In genomic region chr12:121799175-121799841, GRCh38 we compare ENCODE assay signal across 8 cellular contexts. TPM values are rescaled to one million over a fixed set of nuclear protein-coding genes. Genes with fewer than 3 reads are reported as not detected.
A peak's percentile ranks its signal among the peaks of the same experiment; 100 is the strongest.
DNase-seq lines count a peak whose midpoint lies in the region; ATAC-seq and TF ChIP-seq lines count a peak whose summit lies in the region.

No MANE protein-coding gene starts in this region.

- H3K4ac ChIP-seq in mesenchymal stem cell (ENCODE audit: low read depth in 1 of 2, low read length in 2 of 2), result peak overlapping the region in 1 of 2 experiments; percentile 99

- H2BK12ac ChIP-seq in mesenchymal stem cell (ENCODE audit: low read length in 2 of 2), result peak overlapping the region in 1 of 2 experiments; percentile 65

- H3K36me3 ChIP-seq in BE2C, result peaks cover 38% of the 10 kb centered on the region
- peaks cover 17 to 32% of the 10 kb centered on the region in 2 experiments for H3K36me3 ChIP-seq in mesenchymal stem cell (ENCODE audit: control insufficient read depth in 1 of 2, insufficient read depth in 2 of 2, low read depth in 1 of 2, low read length in 2 of 2)
- H3K36me3 ChIP-seq in subcutaneous abdominal adipose tissue (ENCODE audit: control insufficient read depth in 5 of 5, insufficient read depth in 5 of 5, low read length in 5 of 5), result peaks cover 0 to 17% (median 11%) of the 10 kb centered on the region in 5 donors

- H2BK5ac ChIP-seq in mesenchymal stem cell (ENCODE audit: low read depth, low read length, poor library complexity, severe bottlenecking), result no peak overlapping the region

- H3K9me3 Mint-ChIP-seq in endothelial cell (ENCODE audit: unreplicated experiment), result no peaks in the 10 kb centered on the region

- H3K36me3 Mint-ChIP-seq in endothelial cell (ENCODE audit: low read depth, unreplicated experiment), result peaks cover 36% of the 10 kb centered on the region

- H3K4me2 ChIP-seq in mesenchymal stem cell (ENCODE audit: low read length, poor library complexity, severe bottlenecking), result peak overlapping the region; percentile 78

- H3K27me3 ChIP-seq in BE2C (no peaks in the 10 kb centered on the region), mesenchymal stem cell (ENCODE audit: control insufficient read depth in 1 of 2, insufficient read depth in 1 of 2, low read length in 2 of 2) (no peaks in the 10 kb centered on the region), subcutaneous abdominal adipose tissue (ENCODE audit: control insufficient read depth in 5 of 5, insufficient read depth in 4 of 5, low read length in 5 of 5) (no peaks in the 10 kb centered on the region)

- H2AK5ac ChIP-seq in mesenchymal stem cell (ENCODE audit: low read length, severe bottlenecking), result peak overlapping the region; percentile 43

- H2BK15ac ChIP-seq in mesenchymal stem cell (ENCODE audit: low read depth, poor library complexity, severe bottlenecking), result peak overlapping the region; percentile 66

- H2BK120ac ChIP-seq in mesenchymal stem cell (ENCODE audit: low read depth, low read length), result peak overlapping the region; percentile 81

- H3K9ac ChIP-seq in mesenchymal stem cell (ENCODE audit: low read length), result peak overlapping the region; percentile 99
- H3K9ac ChIP-seq in subcutaneous abdominal adipose tissue (ENCODE audit: low read length in 5 of 5), result peak overlapping the region; percentile 31 to 84 (median 68)

- no peak overlapping the region for H3K23ac ChIP-seq in mesenchymal stem cell (ENCODE audit: low read length in 2 of 2)

- H4K91ac ChIP-seq in mesenchymal stem cell (ENCODE audit: low read length), result peak overlapping the region; percentile 60

- H3K79me1 ChIP-seq in mesenchymal stem cell (replicated peaks; ENCODE audit: low read length, poor library complexity, severe bottlenecking), result peaks cover 7% of the 10 kb centered on the region

- H3K18ac ChIP-seq in mesenchymal stem cell (ENCODE audit: low read depth in 1 of 2, low read length in 2 of 2), result peak overlapping the region; percentile 81 to 94

- WGBS in mesenchymal stem cell, result 32% methylated on average over 12 of the region's 30 CpGs

- H3K4me1 ChIP-seq in BE2C (peaks cover 16% of the 10 kb centered on the region), mesenchymal stem cell (ENCODE audit: control insufficient read depth, insufficient read depth, low read depth, low read length) (peaks cover 44% of the 10 kb centered on the region), subcutaneous abdominal adipose tissue (ENCODE audit: control insufficient read depth in 5 of 5, insufficient read depth in 5 of 5, low read length in 5 of 5) (peaks cover 18 to 77% (median 67%) of the 10 kb centered on the region in 5 donors)

- peaks cover 46% of the 10 kb centered on the region for H3K4me1 Mint-ChIP-seq in endothelial cell (ENCODE audit: unreplicated experiment)

- no peak overlapping the region for H2AFZ ChIP-seq in mesenchymal stem cell (ENCODE audit: low read depth, low read length)

- TF ChIP-seq CTCF in BE2C (IDR thresholded peaks at IDR 0.05; ENCODE audit: low read depth, low read length), result no peak
- TF ChIP-seq CTCF in endothelial cell (IDR thresholded peaks at IDR 0.05; ENCODE audit: unreplicated experiment), result no peak

- peaks cover 40% of the 10 kb centered on the region for H3K27me3 Mint-ChIP-seq in endothelial cell (ENCODE audit: unreplicated experiment)

- peak overlapping the region; percentile 92 for H3K27ac ChIP-seq in mesenchymal stem cell (ENCODE audit: low read length, poor library complexity, severe bottlenecking)
- H3K27ac ChIP-seq in subcutaneous abdominal adipose tissue (ENCODE audit: low read depth, low read length), result peak overlapping the region; percentile 100

- H4K8ac ChIP-seq in mesenchymal stem cell (ENCODE audit: low read length), result peak overlapping the region; percentile 87

- H3K27ac Mint-ChIP-seq in endothelial cell (ENCODE audit: unreplicated experiment), result peak overlapping the region; percentile 85

- DNase-seq in BE2C (peak; percentile 79), HCEC 1CT (peak; percentile 78), NCI-H460 (ENCODE audit: extremely low read depth, low read depth) (peak; percentile 75), endothelial cell (ENCODE audit: low spot score) (no peak), mesenchymal stem cell (peak; percentile 93)
- peak; percentile 62 for DNase-seq in activated CD4-positive, alpha-beta T cell treated with anti-CD3 and anti-CD28 coated beads, Interleukin-2, amount 50 U/mL, for 1 hour

- peak overlapping the region; percentile 92 for H3K4me3 Mint-ChIP-seq in endothelial cell (ENCODE audit: unreplicated experiment)

- peak overlapping the region; percentile 63 for H3K4me3 ChIP-seq in BE2C (ENCODE audit: low read depth, low read length)
- H3K4me3 ChIP-seq in mesenchymal stem cell (ENCODE audit: insufficient read depth in 1 of 2, low read depth in 1 of 2, low read length in 2 of 2), result peak overlapping the region; percentile 49 to 76
- H3K4me3 ChIP-seq in subcutaneous abdominal adipose tissue (ENCODE audit: low read depth in 1 of 5, low read length in 5 of 5), result peak overlapping the region; percentile 61 to 85 (median 72)

- H3K9me3 ChIP-seq in BE2C (no peaks in the 10 kb centered on the region), mesenchymal stem cell (ENCODE audit: control insufficient read depth, low read length) (no peaks in the 10 kb centered on the region), subcutaneous abdominal adipose tissue (ENCODE audit: control insufficient read depth in 5 of 5, low read length in 5 of 5) (no peaks in the 10 kb centered on the region)

- no peak for ATAC-seq in GM19395 (IDR thresholded peaks at IDR 0.05; ENCODE audit: unreplicated experiment)

- H3K14ac ChIP-seq in mesenchymal stem cell (ENCODE audit: low read length in 2 of 2), result peak overlapping the region in 1 of 2 experiments; percentile 89

RNA-seq across cellular contexts. Expression of gene SETD1B, which starts 4.5 kb away (rescaled TPM):
- polyA plus RNA-seq in BE2C (2012; ENCODE audit: insufficient read depth, insufficient read length, low read depth), result 31.1 TPM
- total RNA-seq in NCI-H460 (2014; rRNA removed; shearing (Covaris generic)), result 4.0 and 4.8 TPM in 2 replicates
- 4.5 and 6.0 TPM in 2 replicates for polyA plus RNA-seq in NCI-H460 (2014; cell fraction: nucleus; rRNA removed)
- total RNA-seq in endothelial cell (ENCODE audit: unreplicated experiment), result 25.3 TPM
- 10.4 TPM for polyA plus RNA-seq in mesenchymal stem cell (2013, experiment 1 of 2)
- 9.3 TPM for polyA plus RNA-seq in mesenchymal stem cell (2013, experiment 2 of 2)

RNA-seq across cellular contexts. Expression of gene RHOF, which starts 5.8 kb away (rescaled TPM):
- polyA plus RNA-seq in BE2C (2012; ENCODE audit: insufficient read depth, insufficient read length, low read depth), result 7.0 TPM
- total RNA-seq in NCI-H460 (2014; rRNA removed; shearing (Covaris generic)), result 43.9 and 44.5 TPM in 2 replicates
- polyA plus RNA-seq in NCI-H460 (2014; cell fraction: nucleus; rRNA removed), result 46.0 and 60.1 TPM in 2 replicates
- 25.7 TPM for total RNA-seq in endothelial cell (ENCODE audit: unreplicated experiment)
- polyA plus RNA-seq in mesenchymal stem cell (2013, experiment 1 of 2), result 15.0 TPM
- polyA plus RNA-seq in mesenchymal stem cell (2013, experiment 2 of 2), result 14.2 TPM

RNA-seq across cellular contexts. Expression of gene HPD, which starts 59.4 kb away (rescaled TPM):
- polyA plus RNA-seq in BE2C (2012; ENCODE audit: insufficient read depth, insufficient read length, low read depth), result not detected
- 0.22 and 1.5 TPM in 2 replicates for total RNA-seq in NCI-H460 (2014; rRNA removed; shearing (Covaris generic))
- 1.8 and 3.0 TPM in 2 replicates for polyA plus RNA-seq in NCI-H460 (2014; cell fraction: nucleus; rRNA removed)
- not detected for total RNA-seq in endothelial cell (ENCODE audit: unreplicated experiment)
- 0.48 TPM for polyA plus RNA-seq in mesenchymal stem cell (2013, experiment 1 of 2)
- 0.47 TPM for polyA plus RNA-seq in mesenchymal stem cell (2013, experiment 2 of 2)
